ENCODE assay signal across 18 cellular contexts in genomic region chr16:86299882-86300490, GRCh38.
A peak's percentile ranks its signal among the peaks of the same experiment; 100 is the strongest.
DNase-seq lines count a peak whose midpoint lies in the region; ATAC-seq, FAIRE-seq and TF ChIP-seq lines count a peak whose summit lies in the region.
"Had no signal": no experiment of that assay in that cellular context is flagged by ENCODE, and none has a peak within 500 bp of the region (broad histone marks: within the 10 kb centered on the region; RNA-seq: fewer than 3 reads in every experiment).

No MANE protein-coding gene starts in this region.

- H3K4me3 ChIP-seq in WI38 (ENCODE audit: low read depth, low read length) (peak overlapping the region; percentile 19; the same call in 1 of the 2 replicates), mesodermal cell (ENCODE audit: extremely low read depth, insufficient read depth, low read length, poor library complexity, severe bottlenecking) (no peak overlapping the region), smooth muscle cell (no peak overlapping the region)

- H3K27ac Mint-ChIP-seq in natural killer cell = no peak overlapping the region
- H3K27ac Mint-ChIP-seq: CD14-positive monocyte, H9 had no signal

- H3K36me3 Mint-ChIP-seq in natural killer cell = no peaks in the 10 kb centered on the region
- H3K36me3 Mint-ChIP-seq: CD14-positive monocyte had no signal

- peaks cover 49% of the 10 kb centered on the region for H3F3A ChIP-seq in smooth muscle cell (ENCODE audit: low read depth)

- H2AFZ ChIP-seq in smooth muscle cell (ENCODE audit: low read depth) = no peak overlapping the region

- H3K9me3 ChIP-seq in mesodermal cell (ENCODE audit: control insufficient read depth, low read length) = no peaks in the 10 kb centered on the region
- no peaks in the 10 kb centered on the region for H3K9me3 ChIP-seq in smooth muscle cell (replicated peaks; ENCODE audit: low read depth)

- no peak overlapping the region for H3K9ac ChIP-seq in smooth muscle cell (ENCODE audit: low read depth)

- no peaks in the 10 kb centered on the region for H3K9me3 Mint-ChIP-seq in natural killer cell
- H3K9me3 Mint-ChIP-seq: H9 had no signal

- TF ChIP-seq CTCF in WI38 (IDR thresholded peaks at IDR 0.05; ENCODE audit: low read depth, low read length) (no peak), smooth muscle cell (IDR thresholded peaks at IDR 0.05; ENCODE audit: borderline replicate concordance, insufficient read depth, poor library complexity, severe bottlenecking) (no peak), natural killer cell (IDR thresholded peaks at IDR 0.05) (no peak)

- DNase-seq in HTR-8/SVneo (ENCODE audit: insufficient read length, low spot score) = no peak
- no peak for DNase-seq in smooth muscle cell (lab: John Stamatoyannopoulos, UW; ENCODE audit: unreplicated experiment)
- no peak for DNase-seq in HT-29 (ENCODE audit: low spot score)
- no peak for DNase-seq in putamen (ENCODE audit: low spot score)
- no peak for DNase-seq in natural killer cell
- DNase-seq: DMS79, H9, KG1, MV-4-11, NCI-H1417 treated with DMSO at 0.1 percent for 48 hours, NCI-H2029, NCI-H526 treated with DMSO at 0.1 percent for 48 hours, SW 1271 had no signal

- no peak overlapping the region for H3K4me3 Mint-ChIP-seq in natural killer cell

- H3K79me2 ChIP-seq in smooth muscle cell (ENCODE audit: low read depth) = no peaks in the 10 kb centered on the region

- intact Hi-C loops in natural killer cell (cut with micrococcal nuclease) = no loop called here

- H3K27ac ChIP-seq in mesodermal cell (ENCODE audit: low read depth, low read length, severe bottlenecking) (peak overlapping the region; percentile 73), smooth muscle cell (ENCODE audit: low read depth) (peak overlapping the region; percentile 85)

- H3K27me3 Mint-ChIP-seq in natural killer cell (ENCODE audit: low read depth in 2 of 2) = peaks cover 49 to 63% of the 10 kb centered on the region in 2 donors

- H3K4me1 Mint-ChIP-seq in natural killer cell = peaks cover 0 to 4% of the 10 kb centered on the region in 2 donors

- no peaks in the 10 kb centered on the region for H3K27me3 ChIP-seq in smooth muscle cell (ENCODE audit: low read depth)

- H3K4me1 ChIP-seq in mesodermal cell (ENCODE audit: control insufficient read depth, insufficient read depth, low read length, poor library complexity, severe bottlenecking) (peaks cover 44% of the 10 kb centered on the region), smooth muscle cell (ENCODE audit: low read depth) (peaks cover 27% of the 10 kb centered on the region)

- H3K36me3 ChIP-seq in mesodermal cell (ENCODE audit: control insufficient read depth, insufficient read depth, low read length) (no peaks in the 10 kb centered on the region), smooth muscle cell (ENCODE audit: low read depth) (no peaks in the 10 kb centered on the region)

- ATAC-seq in GM19395 (IDR thresholded peaks at IDR 0.05; ENCODE audit: unreplicated experiment) = no peak
- ATAC-seq in natural killer cell = no peak
- ATAC-seq: Panc1 had no signal

- FAIRE-seq in HTR-8/SVneo (lab: Jason Lieb, UNC) = peak; percentile 26

- peak overlapping the region; percentile 76 for H3K4me2 ChIP-seq in smooth muscle cell

- H4K20me1 ChIP-seq in smooth muscle cell (ENCODE audit: low read depth) = no peaks in the 10 kb centered on the region

- WGBS in mesodermal cell (ENCODE audit: insufficient coverage in 2 of 2), 2 experiments = 82 to 84% methylated on average over 15 to 16 of the region's 17 CpGs
- 77% methylated on average over 17 of the region's 17 CpGs for WGBS in smooth muscle cell (ENCODE audit: low lambda C conversion rate)
